ENCODE assay signal across 26 cellular contexts in genomic region chr6:104184036-104184435, GRCh38.
A peak's percentile ranks its signal among the peaks of the same experiment; 100 is the strongest.
DNase-seq lines count a peak whose midpoint lies in the region; ATAC-seq, FAIRE-seq and TF ChIP-seq lines count a peak whose summit lies in the region.
"Had no signal": no experiment of that assay in that cellular context is flagged by ENCODE, and none has a peak within 500 bp of the region (broad histone marks: within the 10 kb centered on the region; RNA-seq: fewer than 3 reads in every experiment).

No MANE protein-coding gene starts in this region.

- no peak overlapping the region for H3K4me2 ChIP-seq in H1 (ENCODE audit: insufficient read depth in 1 of 2, low read depth in 2 of 2, low read length in 2 of 2)
- no peak overlapping the region for H3K4me2 ChIP-seq in keratinocyte (ENCODE audit: control insufficient read depth, extremely low read depth, insufficient read depth, low read depth, low read length)
- H3K4me2 ChIP-seq: BLaER1 treated with 17β-estradiol and CSF1 and Interleukin-3, amounts not matched to agents 10 nM and 100 nM had no signal

- POLR2A ChIA-PET in H1 (lab: Charles Lee; ENCODE audit: partially characterized antibody) = no interaction called here
- POLR2A ChIA-PET in A673 (lab: Charles Lee; ENCODE audit: low non-redundant PET) = no interaction called here

- TF ChIP-seq CTCF in RWPE2 (IDR thresholded peaks at IDR 0.05; ENCODE audit: poor library complexity, severe bottlenecking) = no peak
- TF ChIP-seq CTCF in H1 (IDR thresholded peaks at IDR 0.05; ENCODE audit: control extremely low read depth in 1 of 3, insufficient read depth in 1 of 3, low read depth in 1 of 3, low read length in 3 of 3) = no peak
- TF ChIP-seq CTCF in keratinocyte (optimal IDR thresholded peaks at IDR 0.05 in 1 of 3, IDR thresholded peaks at IDR 0.05 in 1 of 3, conservative IDR thresholded peaks at IDR 0.05 in 1 of 3; ENCODE audit: extremely low read depth in 1 of 3, insufficient read depth in 2 of 3, low read length in 3 of 3) = no peak
- TF ChIP-seq CTCF in foreskin keratinocyte (conservative IDR thresholded peaks at IDR 0.05) = no peak
- TF ChIP-seq CTCF in A673 (conservative IDR thresholded peaks at IDR 0.05; ENCODE audit: low read depth, low read length) = no peak
- TF ChIP-seq CTCF in mucosa of descending colon (IDR thresholded peaks at IDR 0.05) = no peak

- ATAC-seq in RWPE2 (ENCODE audit: low read depth) (no peak), foreskin keratinocyte (no peak), mucosa of descending colon (no peak)
- ATAC-seq: CD8-positive, alpha-beta T cell had no signal

- no peak overlapping the region for H2BK20ac ChIP-seq in H1 (ENCODE audit: low read length)

- no peak overlapping the region for H2BK12ac ChIP-seq in H1 (ENCODE audit: low read depth, low read length)

- H3K14ac ChIP-seq in H1 (ENCODE audit: insufficient read length) = no peak overlapping the region

- peak overlapping the region; percentile 34 for H3K27ac ChIP-seq in RWPE2 (ENCODE audit: poor library complexity, severe bottlenecking)
- no peak overlapping the region for H3K27ac ChIP-seq in H1 (ENCODE audit: low read depth, low read length)
- H3K27ac ChIP-seq in keratinocyte (ENCODE audit: control insufficient read depth, insufficient read depth, low read length) = no peak overlapping the region
- H3K27ac ChIP-seq in foreskin keratinocyte = no peak overlapping the region
- H3K27ac ChIP-seq in A673 (ENCODE audit: low read depth, low read length, poor library complexity, severe bottlenecking) = no peak overlapping the region
- H3K27ac ChIP-seq: BLaER1 treated with 17β-estradiol and CSF1 and Interleukin-3, amounts not matched to agents 10 nM and 100 nM; C4-2B had no signal

- H4K20me1 ChIP-seq in H1 (replicated peaks in 1 of 2; ENCODE audit: control insufficient read depth in 1 of 2, insufficient read depth in 2 of 2, low read length in 2 of 2) (no peaks in the 10 kb centered on the region), keratinocyte (ENCODE audit: control insufficient read depth, extremely low read depth, insufficient read depth, low read length) (no peaks in the 10 kb centered on the region)
- H4K20me1 ChIP-seq: BLaER1 treated with 17β-estradiol and CSF1 and Interleukin-3, amounts not matched to agents 10 nM and 100 nM had no signal

- H3K9ac ChIP-seq in H1 (replicated peaks in 1 of 4; ENCODE audit: extremely low read depth in 1 of 4, low read depth in 3 of 4, low read length in 3 of 4) (no peak overlapping the region), keratinocyte (ENCODE audit: control insufficient read depth, extremely low read depth, insufficient read depth, low read length) (no peak overlapping the region)
- H3K9ac ChIP-seq: BLaER1 treated with 17β-estradiol and CSF1 and Interleukin-3, amounts not matched to agents 10 nM and 100 nM had no signal

- H2AK5ac ChIP-seq in H1 (ENCODE audit: low read depth, low read length) = no peak overlapping the region

- no peaks in the 10 kb centered on the region for H3K23me2 ChIP-seq in H1 (ENCODE audit: low read depth, low read length)

- H2AFZ ChIP-seq in H1 (ENCODE audit: low read length) (peak overlapping the region; percentile 32; the same call in 1 of the 2 replicates), keratinocyte (ENCODE audit: control insufficient read depth, low read length) (peak overlapping the region; percentile 49)

- H3K56ac ChIP-seq in H1 (replicated peaks; ENCODE audit: insufficient read length, low read depth, low read length) = peak overlapping the region; percentile 49

- DNase-seq in RWPE2 (ENCODE audit: low spot score) (no peak), H1 (ENCODE audit: low read depth in 1 of 2, low spot score in 2 of 2) (no peak), keratinocyte (ENCODE audit: low read depth, low spot score) (no peak), putamen (ENCODE audit: low spot score) (peak; percentile 39), foreskin keratinocyte (no peak), G401 (ENCODE audit: low spot score) (no peak), A673 (ENCODE audit: low spot score) (no peak), mucosa of descending colon (no peak)
- DNase-seq: 8988T; AML-193; Caco-2; Calu3; CD4-positive, alpha-beta T cell; CD8-positive, alpha-beta T cell; DMS53; DMS79; DND-41; EL; GF-D8 had no signal

- no peaks in the 10 kb centered on the region for H3K79me1 ChIP-seq in H1 (ENCODE audit: low read depth, low read length)

- H3K18ac ChIP-seq in H1 (ENCODE audit: extremely low read depth, low read length) = no peak overlapping the region

- H3K36me3 ChIP-seq in RWPE2 (ENCODE audit: low read depth) = no peaks in the 10 kb centered on the region
- H3K36me3 ChIP-seq in H1 (ENCODE audit: control insufficient read depth in 2 of 4, insufficient read depth in 4 of 4, low read length in 3 of 4) = no peaks in the 10 kb centered on the region
- H3K36me3 ChIP-seq in keratinocyte (ENCODE audit: control insufficient read depth in 2 of 2, extremely low read depth in 1 of 2, insufficient read depth in 2 of 2, low read length in 2 of 2) = no peaks in the 10 kb centered on the region
- no peaks in the 10 kb centered on the region for H3K36me3 ChIP-seq in A673 (ENCODE audit: insufficient read depth, low read length, poor library complexity, severe bottlenecking)
- H3K36me3 ChIP-seq in mucosa of descending colon (ENCODE audit: low read depth) = no peaks in the 10 kb centered on the region
- H3K36me3 ChIP-seq: BLaER1 treated with 17β-estradiol and CSF1 and Interleukin-3, amounts not matched to agents 10 nM and 100 nM had no signal

- WGBS in H1 (ENCODE audit: extremely low coverage in 1 of 2, insufficient coverage in 1 of 2, insufficient read length in 1 of 2, insufficient replicate concordance in 2 of 2, low coverage in 1 of 2, low lambda C conversion rate in 2 of 2, missing lambda C conversion rate in 1 of 2), 2 experiments = 75% methylated on average over 1 of the region's 1 CpG; no CpG with 5 or more reads in 1 of the 2 experiments

- H4K91ac ChIP-seq in H1 (replicated peaks; ENCODE audit: insufficient read length, low read length) = no peak overlapping the region

- H4K8ac ChIP-seq in H1 (ENCODE audit: extremely low read depth, insufficient read depth, low read length) = no peak overlapping the region

- H3K27me3 ChIP-seq in RWPE2 (ENCODE audit: insufficient read depth, poor library complexity, severe bottlenecking) (no peaks in the 10 kb centered on the region), H1 (replicated peaks in 1 of 4; ENCODE audit: control insufficient read depth in 3 of 4, extremely low read depth in 1 of 4, insufficient read depth in 3 of 4, low read length in 3 of 4) (no peaks in the 10 kb centered on the region), keratinocyte (ENCODE audit: control insufficient read depth, extremely low read depth, insufficient read depth, low read length) (no peaks in the 10 kb centered on the region), foreskin keratinocyte (no peaks in the 10 kb centered on the region), A673 (replicated peaks; ENCODE audit: insufficient read depth, low read depth, low read length, poor library complexity) (no peaks in the 10 kb centered on the region)
- H3K27me3 ChIP-seq: BLaER1 treated with 17β-estradiol and CSF1 and Interleukin-3, amounts not matched to agents 10 nM and 100 nM had no signal

- no peak overlapping the region for H2BK5ac ChIP-seq in H1 (ENCODE audit: low read depth, low read length)

- intact Hi-C loops in A673 (cut with micrococcal nuclease; ENCODE audit: unreplicated experiment) (no loop called here), mucosa of descending colon (cut with DNase I, micrococcal nuclease) (no loop called here)

- no peak overlapping the region for H3K23ac ChIP-seq in H1 (ENCODE audit: insufficient read length)

- no peak for FAIRE-seq in H1 (lab: Jason Lieb, UNC)
- FAIRE-seq in keratinocyte (lab: Jason Lieb, UNC) = no peak
- FAIRE-seq: A204.1, D721Med, G401.6, GM12891, GM19239 had no signal

- no peak overlapping the region for H2BK120ac ChIP-seq in H1 (replicated peaks; ENCODE audit: low read depth, low read length)

- TF ChIP-seq EP300 in H1 (IDR thresholded peaks at IDR 0.05; ENCODE audit: borderline replicate concordance in 1 of 2, low read depth in 2 of 2, low read length in 2 of 2) = no peak

- H4K5ac ChIP-seq in H1 (ENCODE audit: insufficient read length, low read depth, low read length) = no peak overlapping the region

- H3K79me2 ChIP-seq in H1 (ENCODE audit: control insufficient read depth in 1 of 2, insufficient read depth in 2 of 2, low read length in 2 of 2) (no peaks in the 10 kb centered on the region), keratinocyte (ENCODE audit: control insufficient read depth, insufficient read depth, low read length) (no peaks in the 10 kb centered on the region)

- in situ Hi-C loops in G401 (cut with HindIII; ENCODE audit: low sequenced_read_pairs) = no loop called here

- CTCF ChIA-PET in H1 (lab: Charles Lee; ENCODE audit: partially characterized antibody) = no interaction called here
- CTCF ChIA-PET in A673 (lab: Charles Lee) = no interaction called here

- BruUV-seq in A673 (replicated peaks; lab: Mats Ljungman, UMichigan) = no TSS peak

- no peak for TF ChIP-seq POLR2A in H1 (IDR thresholded peaks at IDR 0.05; ENCODE audit: control extremely low read depth in 1 of 2, low read depth in 2 of 2, low read length in 2 of 2)

- no peak for TF ChIP-seq RAD21 in H1 (IDR thresholded peaks at IDR 0.05 in 1 of 2, conservative IDR thresholded peaks at IDR 0.05 in 1 of 2; ENCODE audit: low read depth in 2 of 2, low read length in 2 of 2)

- H2BK15ac ChIP-seq in H1 (ENCODE audit: low read length) = no peak overlapping the region

- H3K9me1 ChIP-seq in keratinocyte (ENCODE audit: control insufficient read depth, extremely low read depth, insufficient read depth, low read length) = no peaks in the 10 kb centered on the region

- no peak overlapping the region for H3K4ac ChIP-seq in H1 (replicated peaks; ENCODE audit: insufficient read length, low read depth, low read length)

- H3K4me3 ChIP-seq in RWPE2 (ENCODE audit: severe bottlenecking) = no peak overlapping the region
- no peak overlapping the region for H3K4me3 ChIP-seq in H1 (ENCODE audit: extremely low read depth in 1 of 4, insufficient read depth in 2 of 4, low read depth in 3 of 4, low read length in 4 of 4)
- no peak overlapping the region for H3K4me3 ChIP-seq in keratinocyte (ENCODE audit: control insufficient read depth in 2 of 3, extremely low read depth in 1 of 3, insufficient read depth in 2 of 3, low read depth in 1 of 3, low read length in 3 of 3)
- H3K4me3 ChIP-seq in A673 (ENCODE audit: low read depth, low read length, poor library complexity, severe bottlenecking) = no peak overlapping the region
- no peak overlapping the region for H3K4me3 ChIP-seq in mucosa of descending colon
- H3K4me3 ChIP-seq: BLaER1 treated with 17β-estradiol and CSF1 and Interleukin-3, amounts not matched to agents 10 nM and 100 nM had no signal

- H3K4me1 ChIP-seq in RWPE2 (ENCODE audit: insufficient read depth, poor library complexity, severe bottlenecking) (peaks cover 8% of the 10 kb centered on the region), H1 (replicated peaks in 1 of 4; ENCODE audit: control insufficient read depth in 3 of 4, insufficient read depth in 4 of 4, low read length in 3 of 4) (no peaks in the 10 kb centered on the region), keratinocyte (ENCODE audit: control insufficient read depth, extremely low read depth, insufficient read depth, low read length) (peaks cover 23% of the 10 kb centered on the region), foreskin keratinocyte (no peaks in the 10 kb centered on the region), A673 (ENCODE audit: insufficient read depth, low read length, poor library complexity, severe bottlenecking) (no peaks in the 10 kb centered on the region), mucosa of descending colon (ENCODE audit: low read depth) (no peaks in the 10 kb centered on the region)
- H3K4me1 ChIP-seq: BLaER1 treated with 17β-estradiol and CSF1 and Interleukin-3, amounts not matched to agents 10 nM and 100 nM; Caco-2 had no signal

- H3K9me3 ChIP-seq in RWPE2 (ENCODE audit: severe bottlenecking) = no peaks in the 10 kb centered on the region
- H3K9me3 ChIP-seq in H1 (ENCODE audit: insufficient read depth in 2 of 2, low read depth in 1 of 2, low read length in 1 of 2) = no peaks in the 10 kb centered on the region
- H3K9me3 ChIP-seq in keratinocyte (ENCODE audit: control insufficient read depth, low read depth, low read length) = no peaks in the 10 kb centered on the region
- no peaks in the 10 kb centered on the region for H3K9me3 ChIP-seq in A673 (ENCODE audit: low read depth, low read length, poor library complexity, severe bottlenecking)
- no peaks in the 10 kb centered on the region for H3K9me3 ChIP-seq in mucosa of descending colon
- H3K9me3 ChIP-seq: Caco-2 had no signal

- dilution Hi-C loops in keratinocyte (cut with MboI; ENCODE audit: extremely low pct_ligation_motif_present, low sequenced_read_pairs) = no loop called here
